Comparison of ENCODE assay signal across 8 cellular contexts in genomic region chr12:52052471-52053186, GRCh38. TPM values are rescaled to one million over a fixed set of nuclear protein-coding genes. Genes with fewer than 3 reads are reported as not detected.
DNase-seq lines count a peak whose midpoint lies in the region; ATAC-seq and TF ChIP-seq lines count a peak whose summit lies in the region.

No MANE protein-coding gene starts in this region.

- H3K9me3 ChIP-seq in MM.1S (replicated peaks; ENCODE audit: insufficient read depth, low read length) (no peaks in the 10 kb centered on the region), mucosa of stomach (ENCODE audit: control insufficient read depth, low read length) (no peaks in the 10 kb centered on the region)

- H3K4me2 ChIP-seq in MM.1S (ENCODE audit: low read depth, low read length): peak overlapping the region; percentile 100

- CTCF ChIA-PET in BJ (lab: Yijun Ruan, JAX): interaction anchor here (1.6 to 3.0 kb wide), 2 partner anchors 9 to 27 kb away, joined by 9 to 25 read pairs; no protein-coding TSS in a partner anchor

- POLR2A ChIA-PET in BJ (lab: Charles Lee): no interaction called here

- TF ChIP-seq CTCF in BJ (IDR thresholded peaks at IDR 0.05; ENCODE audit: insufficient read depth, low read depth, low read length) (no peak), MM.1S (IDR thresholded peaks at IDR 0.05; ENCODE audit: low read length) (no peak)

- H3K36me3 ChIP-seq in BJ (ENCODE audit: control insufficient read depth, insufficient read depth, low read length) (peaks cover 7% of the 10 kb centered on the region), MM.1S (replicated peaks; ENCODE audit: insufficient read depth, low read length) (no peaks in the 10 kb centered on the region), mucosa of stomach (ENCODE audit: control insufficient read depth, insufficient read depth, low read length) (no peaks in the 10 kb centered on the region)

- peaks cover 21% of the 10 kb centered on the region for H3F3A ChIP-seq in MM.1S (ENCODE audit: insufficient read depth, low read length)

- H3K4me1 ChIP-seq in MM.1S (ENCODE audit: low read length) (peaks cover 26% of the 10 kb centered on the region), mucosa of stomach (ENCODE audit: control insufficient read depth, insufficient read depth, low read length) (peaks cover 17% of the 10 kb centered on the region)

- H3K4me3 ChIP-seq in BJ (ENCODE audit: low read depth, low read length) (peak overlapping the region; percentile 55; the same call in 1 of the 2 replicates), MM.1S (ENCODE audit: low read length) (peak overlapping the region; percentile 29; the same call in 1 of the 2 replicates), mucosa of stomach (ENCODE audit: low read length) (no peak overlapping the region)

- H3K79me2 ChIP-seq in MM.1S (ENCODE audit: low read length): no peaks in the 10 kb centered on the region

- H3K27me3 ChIP-seq in BJ (ENCODE audit: control insufficient read depth, insufficient read depth, low read length): no peaks in the 10 kb centered on the region
- no peaks in the 10 kb centered on the region for H3K27me3 ChIP-seq in MM.1S (replicated peaks; ENCODE audit: insufficient read depth, low read length)
- no peaks in the 10 kb centered on the region for H3K27me3 ChIP-seq in mucosa of stomach (ENCODE audit: control insufficient read depth, insufficient read depth, low read length)

- no peaks in the 10 kb centered on the region for H3K9me2 ChIP-seq in MM.1S (replicated peaks; ENCODE audit: insufficient read depth, low read length)

- no peak overlapping the region for H2AFZ ChIP-seq in MM.1S (ENCODE audit: low read length)

- peak overlapping the region; percentile 87; the same call in 1 of the 2 replicates for H3K27ac ChIP-seq in MM.1S (ENCODE audit: low read length)

- in situ Hi-C loops in T47D (cut with HindIII; ENCODE audit: low pct_unique_long_range_greater_than_20kb, low sequenced_read_pairs): no loop called here

- H3K9ac ChIP-seq in MM.1S (ENCODE audit: low read length): peak overlapping the region; percentile 93; the same call in 1 of the 2 replicates
- peak overlapping the region; percentile 62 for H3K9ac ChIP-seq in mucosa of stomach (ENCODE audit: low read length)

- no peaks in the 10 kb centered on the region for H4K20me1 ChIP-seq in MM.1S (ENCODE audit: insufficient read depth, low read length)

- ATAC-seq in HG03095 (IDR thresholded peaks at IDR 0.05; ENCODE audit: unreplicated experiment): no peak

- no peak for DNase-seq in BJ (ENCODE audit: low read depth)
- no peak for DNase-seq in MM.1S
- DNase-seq in T47D (ENCODE audit: low read depth in 1 of 2, low spot score in 1 of 2): peak; percentile 78 to 96
- DNase-seq in NCI-H1436 (lab: John Stamatoyannopoulos, UW): no peak
- no peak for DNase-seq in activated gamma-delta T cell (lab: John Stamatoyannopoulos, UW)
- no peak for DNase-seq in dermis blood vessel endothelial cell

RNA-seq across cellular contexts. Expression of gene NR4A1, which starts 1.4 kb away (rescaled TPM):
- polyA plus RNA-seq in BJ (2011; rRNA removed): 9.8 and 18.6 TPM in 2 replicates
- polyA minus RNA-seq in BJ (2011; rRNA and poly(A)+ RNA removed): 17.9 and 21.8 TPM in 2 replicates
- total RNA-seq in dermis blood vessel endothelial cell: 0.70 and 3.1 TPM in 2 replicates

RNA-seq across cellular contexts. Expression of gene ATG101, which starts 17.1 kb away (rescaled TPM):
- polyA plus RNA-seq in BJ (2011; rRNA removed): 115 and 163 TPM in 2 replicates
- 68.6 and 88.6 TPM in 2 replicates for polyA minus RNA-seq in BJ (2011; rRNA and poly(A)+ RNA removed)
- total RNA-seq in dermis blood vessel endothelial cell: 55.1 and 79.6 TPM in 2 replicates

RNA-seq across cellular contexts. Expression of gene SMIM41, which starts 26.9 kb away (rescaled TPM):
- 0.05 TPM in 1 of 2 replicates, not detected in the other for polyA plus RNA-seq in BJ (2011; rRNA removed)
- not detected in 2 replicates for polyA minus RNA-seq in BJ (2011; rRNA and poly(A)+ RNA removed)
- total RNA-seq in dermis blood vessel endothelial cell: not detected in 2 replicates

RNA-seq across cellular contexts. Expression of gene TAMALIN, which starts 45.9 kb away (rescaled TPM):
- 0.96 and 1.3 TPM in 2 replicates for polyA plus RNA-seq in BJ (2011; rRNA removed)
- 0.38 and 0.46 TPM in 2 replicates for polyA minus RNA-seq in BJ (2011; rRNA and poly(A)+ RNA removed)
- 35.0 and 49.2 TPM in 2 replicates for total RNA-seq in dermis blood vessel endothelial cell

Comparison
In these comparisons a context has a peak if more than half of its experiments do, and no peak if none do; other contexts are left out.
1. DNase-seq: peak in T47D (2 of 2); none in BJ (single experiment), MM.1S (single experiment), NCI-H1436 (single experiment), activated gamma-delta T cell (single experiment) and dermis blood vessel endothelial cell (single experiment).